Comparison of ENCODE assay signal across 22 cellular contexts in the genomic region with DNA sequence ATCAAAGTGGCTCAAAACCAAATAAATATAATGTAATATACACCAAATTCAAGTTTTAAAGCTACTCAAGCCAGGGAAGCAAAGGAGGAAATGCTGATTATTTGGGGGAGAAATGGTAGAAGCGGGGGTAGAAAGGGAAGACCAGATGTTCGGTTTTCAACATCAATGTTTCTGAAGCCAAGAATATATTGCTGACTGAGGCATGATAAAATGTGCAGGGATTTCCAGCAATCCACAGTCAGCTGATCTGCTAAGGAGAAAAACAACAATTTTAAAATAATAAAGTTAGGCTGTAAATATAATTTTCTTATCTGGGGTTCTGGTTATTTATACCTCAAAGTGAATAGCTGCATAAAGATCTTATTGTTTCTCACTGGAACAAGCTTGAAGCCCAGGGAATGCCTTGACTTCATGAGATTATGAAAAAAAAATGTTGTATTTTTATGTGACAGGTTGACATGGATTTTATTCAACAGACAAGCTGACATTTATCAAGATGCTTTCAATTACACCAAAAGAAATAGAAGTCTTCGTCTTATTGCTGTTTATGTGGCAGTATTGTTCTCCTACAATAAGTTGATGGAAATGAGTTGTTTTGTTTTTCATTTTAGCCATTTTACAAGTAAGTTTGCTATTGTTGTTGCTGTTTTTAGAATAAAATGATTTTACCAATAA. TPM values are rescaled to one million over a fixed set of nuclear protein-coding genes. Genes with fewer than 3 reads are reported as not detected.
A peak's percentile ranks its signal among the peaks of the same experiment; 100 is the strongest.
DNase-seq lines count a peak whose midpoint lies in the region; ATAC-seq, FAIRE-seq and TF ChIP-seq lines count a peak whose summit lies in the region.
"Had no signal": no experiment of that assay in that cellular context is flagged by ENCODE, and none has a peak within 500 bp of the region (broad histone marks: within the 10 kb centered on the region; RNA-seq: fewer than 3 reads in every experiment).

No MANE protein-coding gene starts in this region.

- no TSS peak for BruUV-seq in endothelial cell of umbilical vein (replicated peaks; lab: Mats Ljungman, UMichigan)
- BruUV-seq in MCF 10A (replicated peaks; lab: Mats Ljungman, UMichigan), result no TSS peak

- no peak overlapping the region for H3K9ac ChIP-seq in endothelial cell of umbilical vein (replicated peaks; ENCODE audit: extremely low read depth, insufficient read depth, low read length)
- H3K9ac ChIP-seq: BLaER1 treated with 17β-estradiol and CSF1 and Interleukin-3, amounts not matched to agents 10 nM and 100 nM had no signal

- POLR2A ChIA-PET in endothelial cell of umbilical vein (lab: Charles Lee) (no interaction called here), MCF 10A (lab: Yijun Ruan, JAX) (no interaction called here)
- POLR2A ChIA-PET in activated CD4-positive, alpha-beta memory T cell treated with anti-CD3 and anti-CD28 coated beads for 36 hours (lab: Charles Lee), result no interaction called here

- H3K4me3 ChIP-seq in right atrium auricular region (no peak overlapping the region), endothelial cell of umbilical vein (replicated peaks in 1 of 3; ENCODE audit: insufficient read depth in 1 of 3, low read depth in 1 of 3, low read length in 3 of 3) (no peak overlapping the region), tibial artery (no peak overlapping the region)
- H3K4me3 ChIP-seq: BLaER1 treated with 17β-estradiol and CSF1 and Interleukin-3, amounts not matched to agents 10 nM and 100 nM; HAP-1 had no signal

- H3K9me3 ChIP-seq in right atrium auricular region, result no peaks in the 10 kb centered on the region
- H3K9me3 ChIP-seq in endothelial cell of umbilical vein (replicated peaks; ENCODE audit: control insufficient read depth, insufficient read depth, low read length), result no peaks in the 10 kb centered on the region
- H3K9me3 ChIP-seq in tibial artery, result no peaks in the 10 kb centered on the region
- H3K9me3 ChIP-seq: BLaER1 treated with 17β-estradiol and CSF1 and Interleukin-3, amounts not matched to agents 10 nM and 100 nM; HAP-1 had no signal

- TF ChIP-seq POLR2A in endothelial cell of umbilical vein (IDR thresholded peaks at IDR 0.05; ENCODE audit: low read depth, low read length), result no peak

- H3K27me3 ChIP-seq in right atrium auricular region, result no peaks in the 10 kb centered on the region
- H3K27me3 ChIP-seq in endothelial cell of umbilical vein (ENCODE audit: control insufficient read depth in 2 of 2, insufficient read depth in 2 of 2, low read length in 2 of 2), result no peaks in the 10 kb centered on the region
- H3K27me3 ChIP-seq in tibial artery, result no peaks in the 10 kb centered on the region
- H3K27me3 ChIP-seq: BLaER1 treated with 17β-estradiol and CSF1 and Interleukin-3, amounts not matched to agents 10 nM and 100 nM had no signal

- no peak for DNase-seq in Right ventricle myocardium inferior (ENCODE audit: missing footprints)
- DNase-seq in right atrium auricular region (ENCODE audit: low spot score), result no peak
- DNase-seq in endothelial cell of umbilical vein (ENCODE audit: low read depth, low spot score), result no peak
- no peak for DNase-seq in tibial artery
- no peak for DNase-seq in activated CD4-positive, alpha-beta memory T cell treated with anti-CD3 and anti-CD28 coated beads for 36 hours
- DNase-seq in SK-N-DZ (ENCODE audit: low spot score), result no peak
- DNase-seq in MCF 10A (ENCODE audit: unreplicated experiment), result no peak
- DNase-seq: 8988T; CD8-positive, alpha-beta memory T cell; DMS79; MV-4-11; NCI-H1417 treated with DMSO at 0.1 percent for 48 hours; NCI-H1930; NCI-H2171; NCI-H446; NCI-H69; NK-92 treated with Interleukin-12 subunit alpha and Interleukin-12 subunit beta, amount 100 ng/mL, for 24 hours had no signal

- no peaks in the 10 kb centered on the region for H3K9me1 ChIP-seq in endothelial cell of umbilical vein (replicated peaks; ENCODE audit: control insufficient read depth, extremely low read depth, insufficient read depth, low read length)

- H3K4me1 Mint-ChIP-seq in activated CD4-positive, alpha-beta memory T cell treated with anti-CD3 and anti-CD28 coated beads for 36 hours (ENCODE audit: low read depth), result no peaks in the 10 kb centered on the region
- peaks cover 9% of the 10 kb centered on the region for H3K4me1 Mint-ChIP-seq in MCF 10A (ENCODE audit: insufficient read depth, unreplicated experiment)
- H3K4me1 Mint-ChIP-seq: CD8-positive, alpha-beta memory T cell had no signal

- H3K36me3 ChIP-seq in right atrium auricular region (no peaks in the 10 kb centered on the region), endothelial cell of umbilical vein (ENCODE audit: control insufficient read depth in 2 of 2, extremely low read depth in 1 of 2, insufficient read depth in 2 of 2, low read length in 2 of 2) (no peaks in the 10 kb centered on the region), tibial artery (no peaks in the 10 kb centered on the region)
- H3K36me3 ChIP-seq: BLaER1 treated with 17β-estradiol and CSF1 and Interleukin-3, amounts not matched to agents 10 nM and 100 nM; HAP-1 had no signal

- H3K27me3 Mint-ChIP-seq in activated CD4-positive, alpha-beta memory T cell treated with anti-CD3 and anti-CD28 coated beads for 36 hours, result no peaks in the 10 kb centered on the region
- no peaks in the 10 kb centered on the region for H3K27me3 Mint-ChIP-seq in MCF 10A (ENCODE audit: insufficient read depth, unreplicated experiment)

- H3K4me2 ChIP-seq in endothelial cell of umbilical vein (ENCODE audit: insufficient read depth, low read length), result no peak overlapping the region
- H3K4me2 ChIP-seq: BLaER1 treated with 17β-estradiol and CSF1 and Interleukin-3, amounts not matched to agents 10 nM and 100 nM had no signal

- no peak overlapping the region for H3K27ac Mint-ChIP-seq in activated CD4-positive, alpha-beta memory T cell treated with anti-CD3 and anti-CD28 coated beads for 36 hours
- H3K27ac Mint-ChIP-seq in MCF 10A (ENCODE audit: low read depth, unreplicated experiment), result no peak overlapping the region
- H3K27ac Mint-ChIP-seq: CD8-positive, alpha-beta memory T cell had no signal

- H3K36me3 Mint-ChIP-seq in activated CD4-positive, alpha-beta memory T cell treated with anti-CD3 and anti-CD28 coated beads for 36 hours, result no peaks in the 10 kb centered on the region
- H3K36me3 Mint-ChIP-seq in MCF 10A (ENCODE audit: insufficient read depth, unreplicated experiment), result no peaks in the 10 kb centered on the region

- no peak for TF ChIP-seq CTCF in right atrium auricular region (IDR thresholded peaks at IDR 0.05)
- TF ChIP-seq CTCF in endothelial cell of umbilical vein (IDR thresholded peaks at IDR 0.05; ENCODE audit: extremely low read depth in 1 of 2, insufficient read depth in 1 of 2, low read depth in 1 of 2, low read length in 2 of 2), result no peak
- no peak for TF ChIP-seq CTCF in tibial artery (IDR thresholded peaks at IDR 0.05)
- TF ChIP-seq CTCF in MCF 10A (IDR thresholded peaks at IDR 0.05; ENCODE audit: unreplicated experiment), result no peak

- H3K4me3 Mint-ChIP-seq in activated CD4-positive, alpha-beta memory T cell treated with anti-CD3 and anti-CD28 coated beads for 36 hours, result no peak overlapping the region
- no peak overlapping the region for H3K4me3 Mint-ChIP-seq in MCF 10A (ENCODE audit: unreplicated experiment)
- H3K4me3 Mint-ChIP-seq: CD8-positive, alpha-beta memory T cell had no signal

- ATAC-seq in Right ventricle myocardium inferior, result peak; percentile 51

- dilution Hi-C loops in endothelial cell of umbilical vein (cut with MboI; ENCODE audit: extremely low pct_ligation_motif_present, low sequenced_read_pairs), result no loop called here

- no peak overlapping the region for H3K27ac ChIP-seq in right atrium auricular region
- H3K27ac ChIP-seq in endothelial cell of umbilical vein (ENCODE audit: insufficient read depth, low read depth, low read length), result no peak overlapping the region
- H3K27ac ChIP-seq in tibial artery, result peak overlapping the region; percentile 69 to 75
- H3K27ac ChIP-seq: BLaER1 treated with 17β-estradiol and CSF1 and Interleukin-3, amounts not matched to agents 10 nM and 100 nM had no signal

- H3K4me1 ChIP-seq in right atrium auricular region (peaks cover 0 to 5% of the 10 kb centered on the region in 2 donors), endothelial cell of umbilical vein (ENCODE audit: control insufficient read depth, extremely low read depth, insufficient read depth, low read length) (no peaks in the 10 kb centered on the region), tibial artery (peaks cover 11 to 46% (median 28%) of the 10 kb centered on the region in 4 donors)
- H3K4me1 ChIP-seq: HAP-1 had no signal

- no peak overlapping the region for H2AFZ ChIP-seq in endothelial cell of umbilical vein (ENCODE audit: low read depth, low read length)

- peak; percentile 4 for FAIRE-seq in endothelial cell of umbilical vein (lab: Jason Lieb, UNC)
- FAIRE-seq in islet of Langerhans (lab: Jason Lieb, UNC), result peak; percentile 53
- FAIRE-seq: D721Med had no signal

- intact Hi-C loops in Right ventricle myocardium inferior (cut with DNase I), result no loop called here
- intact Hi-C loops in endothelial cell of umbilical vein (cut with micrococcal nuclease), result no loop called here
- intact Hi-C loops in tibial artery (cut with DNase I; ENCODE audit: low total_unique reads), result no loop called here
- intact Hi-C loops in activated CD4-positive, alpha-beta memory T cell treated with anti-CD3 and anti-CD28 coated beads for 36 hours (cut with micrococcal nuclease), result no loop called here
- intact Hi-C loops in MCF 10A (cut with micrococcal nuclease), result no loop called here

- CTCF ChIA-PET in endothelial cell of umbilical vein (lab: Charles Lee), result interaction anchor here (1.9 to 2.1 kb wide), 2 partner anchors 20 to 56 kb away, joined by 6 to 8 read pairs; no protein-coding TSS in a partner anchor
- CTCF ChIA-PET in activated CD4-positive, alpha-beta memory T cell treated with anti-CD3 and anti-CD28 coated beads for 36 hours (lab: Charles Lee), result interaction anchor here (1.3 kb wide), 1 partner anchor 56 kb away, joined by 4 read pairs; no protein-coding TSS in a partner anchor
- CTCF ChIA-PET in MCF 10A (lab: Yijun Ruan, JAX), result interaction anchor here (0.6 to 2.0 kb wide), 5 partner anchors 17 to 166 kb away, joined by 3 to 11 read pairs (median 3); no protein-coding TSS in a partner anchor

- H3K79me2 ChIP-seq in endothelial cell of umbilical vein (ENCODE audit: control insufficient read depth, insufficient read depth, low read length), result no peaks in the 10 kb centered on the region

- no peaks in the 10 kb centered on the region for H4K20me1 ChIP-seq in endothelial cell of umbilical vein (replicated peaks; ENCODE audit: control insufficient read depth, extremely low read depth, insufficient read depth, low read length)
- H4K20me1 ChIP-seq: BLaER1 treated with 17β-estradiol and CSF1 and Interleukin-3, amounts not matched to agents 10 nM and 100 nM had no signal

- H3K9me3 Mint-ChIP-seq in activated CD4-positive, alpha-beta memory T cell treated with anti-CD3 and anti-CD28 coated beads for 36 hours, result no peaks in the 10 kb centered on the region
- no peaks in the 10 kb centered on the region for H3K9me3 Mint-ChIP-seq in MCF 10A (ENCODE audit: unreplicated experiment)

RNA-seq across cellular contexts. Expression of a gene that starts 28.6 kb away (rescaled TPM):
- total RNA-seq in Right ventricle myocardium inferior, result 2.5 TPM
- total RNA-seq in right atrium auricular region, result 1 to 10 TPM; 3.0 to 3.8 TPM
- total RNA-seq in endothelial cell of umbilical vein, result 0.13 and 0.32 TPM in 2 replicates
- 0.10 TPM in 2 replicates for polyA plus RNA-seq in endothelial cell of umbilical vein
- 0.10 and 0.15 TPM in 2 replicates for polyA plus RNA-seq in endothelial cell of umbilical vein (2011; cell fraction: cytosol; rRNA removed)
- polyA plus RNA-seq in endothelial cell of umbilical vein (2011; cell fraction: nucleus; rRNA removed), result 0.26 and 0.41 TPM in 2 replicates
- 0.24 and 0.59 TPM in 2 replicates for polyA plus RNA-seq in endothelial cell of umbilical vein (2012)
- polyA minus RNA-seq in endothelial cell of umbilical vein, result 0.04 and 1.1 TPM in 2 replicates
- not detected for polyA minus RNA-seq in endothelial cell of umbilical vein (2011; cell fraction: cytosol; rRNA and poly(A)+ RNA removed)
- 0.34 and 0.38 TPM in 2 replicates for polyA minus RNA-seq in endothelial cell of umbilical vein (2011; cell fraction: nucleus; rRNA and poly(A)+ RNA removed)
- not detected for total RNA-seq in activated CD4-positive, alpha-beta memory T cell treated with anti-CD3 and anti-CD28 coated beads for 36 hours
- polyA plus RNA-seq in SK-N-DZ (2014; cell fraction: cytosol; rRNA removed), result not detected in 2 replicates
- 0.05 TPM in 1 of 2 replicates, not detected in the other for polyA plus RNA-seq in SK-N-DZ (2014; cell fraction: nucleus; rRNA removed)
- 0.40 TPM in 1 of 2 replicates, not detected in the other for total RNA-seq in MCF 10A (2022)
- total RNA-seq: CD8-positive, alpha-beta memory T cell; OCI-LY7 had no signal
- polyA plus RNA-seq: CD8-positive, alpha-beta memory T cell had no signal

Comparison
In these comparisons a context has a peak if more than half of its experiments do, and no peak if none do; other contexts are left out.
1. H3K27ac ChIP-seq: peak in tibial artery (2 of 2); none in right atrium auricular region (0 of 2) and endothelial cell of umbilical vein (single experiment).